22 cellular contexts compared by ENCODE assay signal in genomic region chr17:37017355-37017754, GRCh38.
"Had no signal": no experiment of that assay in that cellular context is flagged by ENCODE, and none has a peak within 500 bp of the region (broad histone marks: within the 10 kb centered on the region; RNA-seq: fewer than 3 reads in every experiment).

No MANE protein-coding gene starts in this region.

- H3K9me3 Mint-ChIP-seq: mesothelial cell of epicardium; naive B cell; natural killer cell treated with Interleukin-12 subunit alpha and Interleukin-12 subunit beta and Interleukin-15 and Interleukin-18, amount 100 ng/mL, for 72 hours; neural progenitor cell; stimulated activated naive B cell treated with anti-CD40 and anti-IgM and Interleukin-4, amounts not matched to agents 10 μg/mL and 1 μg/mL and 100 μg/mL, for 72 hours; stimulated activated naive CD8-positive, alpha-beta T cell treated with anti-CD3 and anti-CD28 coated beads, Interleukin-15, Interleukin-2, amounts not matched to agents 100 ng/mL and 50 ng/mL, for 24 hours had no signal

- H3K4me1 Mint-ChIP-seq: mesothelial cell of epicardium, neural progenitor cell had no signal

- ATAC-seq: esophagus mucosa; gastroesophageal sphincter; heart right ventricle; left cardiac atrium; left lung; mucosa of descending colon; natural killer cell treated with Interleukin-12 subunit alpha and Interleukin-12 subunit beta and Interleukin-15 and Interleukin-18, amount 100 ng/mL, for 72 hours; right lobe of liver; stimulated activated naive B cell treated with anti-CD40 and anti-IgM and Interleukin-4, amounts not matched to agents 10 μg/mL and 1 μg/mL and 100 μg/mL, for 72 hours had no signal

- H3K4me3 Mint-ChIP-seq: mesothelial cell of epicardium; naive B cell; natural killer cell treated with Interleukin-12 subunit alpha and Interleukin-12 subunit beta and Interleukin-15 and Interleukin-18, amount 100 ng/mL, for 72 hours; neural progenitor cell; stimulated activated naive B cell treated with anti-CD40 and anti-IgM and Interleukin-4, amounts not matched to agents 10 μg/mL and 1 μg/mL and 100 μg/mL, for 72 hours; stimulated activated naive CD8-positive, alpha-beta T cell treated with anti-CD3 and anti-CD28 coated beads, Interleukin-15, Interleukin-2, amounts not matched to agents 100 ng/mL and 50 ng/mL, for 24 hours had no signal

- DNase-seq: cortex of kidney; foreskin fibroblast; heart right ventricle; hippocampal formation; left cardiac atrium; left lung; mesenchymal stem cell; mucosa of descending colon; naive B cell; right lobe of liver; small intestine; stimulated activated CD4-positive, alpha-beta T cell treated with anti-CD3 and anti-CD28 coated beads, Interleukin-15, amount 100 ng/mL, for 24 hours; stimulated activated CD4-positive, alpha-beta T cell treated with anti-CD3 and anti-CD28 coated beads, Interleukin-2, amount 100 ng/mL, for 48 hours; stimulated activated naive B cell treated with anti-CD40 and anti-IgM and Interleukin-4, amounts not matched to agents 10 μg/mL and 1 μg/mL and 100 μg/mL, for 72 hours; upper lobe of left lung had no signal

- H3K27me3 Mint-ChIP-seq: naive B cell; natural killer cell treated with Interleukin-12 subunit alpha and Interleukin-12 subunit beta and Interleukin-15 and Interleukin-18, amount 100 ng/mL, for 72 hours; progenitor cell of endocrine pancreas; stimulated activated naive B cell treated with anti-CD40 and anti-IgM and Interleukin-4, amounts not matched to agents 10 μg/mL and 1 μg/mL and 100 μg/mL, for 72 hours; stimulated activated naive CD8-positive, alpha-beta T cell treated with anti-CD3 and anti-CD28 coated beads, Interleukin-15, Interleukin-2, amounts not matched to agents 100 ng/mL and 50 ng/mL, for 24 hours had no signal

- H3K27ac Mint-ChIP-seq: mesothelial cell of epicardium; naive B cell; natural killer cell treated with Interleukin-12 subunit alpha and Interleukin-12 subunit beta and Interleukin-15 and Interleukin-18, amount 100 ng/mL, for 72 hours; neural progenitor cell; progenitor cell of endocrine pancreas; stimulated activated naive CD8-positive, alpha-beta T cell treated with anti-CD3 and anti-CD28 coated beads, Interleukin-15, Interleukin-2, amounts not matched to agents 100 ng/mL and 50 ng/mL, for 24 hours had no signal
